ENCODE assay signal across 14 cellular contexts in the genomic region with DNA sequence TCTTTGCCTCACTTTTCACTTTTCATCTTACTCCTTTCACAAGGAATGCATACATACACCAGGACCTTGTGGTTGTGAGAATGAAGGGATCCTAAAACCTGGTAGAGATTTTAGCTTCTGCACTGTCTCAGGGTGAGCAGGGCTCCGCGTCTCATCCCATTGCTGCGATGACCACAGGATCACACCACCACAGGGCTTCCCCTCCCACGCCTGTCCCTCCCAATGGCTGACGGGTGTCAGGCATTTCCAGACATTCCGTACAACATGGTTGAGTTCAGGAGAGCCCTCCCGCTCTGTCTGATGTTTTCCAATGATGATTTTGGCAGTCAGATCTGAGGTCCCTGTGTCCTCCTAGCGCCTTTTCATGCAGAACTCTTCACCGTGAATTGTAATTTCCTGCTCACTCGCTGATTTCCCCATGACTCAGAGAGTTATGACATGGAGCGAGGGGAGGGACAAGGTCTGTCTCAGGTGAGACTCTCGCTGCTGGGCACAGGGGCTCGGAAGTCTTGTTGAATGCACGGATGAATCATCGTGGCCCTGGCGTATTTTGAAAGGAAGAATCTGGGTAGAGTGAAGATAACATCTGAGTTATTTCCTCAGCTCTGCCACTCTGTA.
"Had no signal": no experiment of that assay in that cellular context is flagged by ENCODE, and none has a peak within 500 bp of the region (broad histone marks: within the 10 kb centered on the region; RNA-seq: fewer than 3 reads in every experiment).

No MANE protein-coding gene starts in this region.

- H3K4me3 ChIP-seq: esophagus squamous epithelium, pancreas had no signal

- H3K27me3 ChIP-seq: pancreas had no signal

- ATAC-seq: activated CD4-positive, CD25-positive, alpha-beta regulatory T cell treated with anti-CD3 and anti-CD28 coated beads, Interleukin-2, amount 50 U/mL, for 24 hours; activated T-cell treated with anti-CD3 and anti-CD28 coated beads, Interleukin-2, amount 50 U/mL, for 4 hours; pancreas had no signal

- H3K4me1 ChIP-seq: esophagus squamous epithelium, pancreas had no signal

- H3K9me3 ChIP-seq: esophagus squamous epithelium, pancreas had no signal

- FAIRE-seq: bronchial epithelial cell, islet of Langerhans, pancreas had no signal

- H3K27ac ChIP-seq: esophagus squamous epithelium, pancreas had no signal

- H3K36me3 ChIP-seq: esophagus squamous epithelium, pancreas had no signal

- DNase-seq: activated CD4-positive, alpha-beta T cell treated with anti-CD3 and anti-CD28 coated beads, Interleukin-2, amount 50 U/mL, for 48 hours; activated effector memory CD4-positive, alpha-beta T cell treated with anti-CD3 and anti-CD28 coated beads, Interleukin-2, amount 50 U/mL, for 16 hours; activated naive CD8-positive, alpha-beta T cell treated with anti-CD3 and anti-CD28 coated beads, Interleukin-2, amount 10 ng/mL, durations not matched to agents 7 days and 5 days; activated T-cell treated with anti-CD3 and anti-CD28 coated beads, Interleukin-2, amount 50 U/mL, for 4 hours; anterior cingulate cortex; esophagus squamous epithelium; foreskin fibroblast; head of caudate nucleus; pancreas; stimulated activated CD4-positive, alpha-beta T cell treated with anti-CD3 and anti-CD28 coated beads, Interleukin-15, amount 100 ng/mL, for 24 hours; stimulated activated CD4-positive, alpha-beta T cell treated with anti-CD3 and anti-CD28 coated beads, Interleukin-4, amount 100 ng/mL, for 24 hours had no signal
